ENCODE assay signal across 9 cellular contexts in the genomic region with DNA sequence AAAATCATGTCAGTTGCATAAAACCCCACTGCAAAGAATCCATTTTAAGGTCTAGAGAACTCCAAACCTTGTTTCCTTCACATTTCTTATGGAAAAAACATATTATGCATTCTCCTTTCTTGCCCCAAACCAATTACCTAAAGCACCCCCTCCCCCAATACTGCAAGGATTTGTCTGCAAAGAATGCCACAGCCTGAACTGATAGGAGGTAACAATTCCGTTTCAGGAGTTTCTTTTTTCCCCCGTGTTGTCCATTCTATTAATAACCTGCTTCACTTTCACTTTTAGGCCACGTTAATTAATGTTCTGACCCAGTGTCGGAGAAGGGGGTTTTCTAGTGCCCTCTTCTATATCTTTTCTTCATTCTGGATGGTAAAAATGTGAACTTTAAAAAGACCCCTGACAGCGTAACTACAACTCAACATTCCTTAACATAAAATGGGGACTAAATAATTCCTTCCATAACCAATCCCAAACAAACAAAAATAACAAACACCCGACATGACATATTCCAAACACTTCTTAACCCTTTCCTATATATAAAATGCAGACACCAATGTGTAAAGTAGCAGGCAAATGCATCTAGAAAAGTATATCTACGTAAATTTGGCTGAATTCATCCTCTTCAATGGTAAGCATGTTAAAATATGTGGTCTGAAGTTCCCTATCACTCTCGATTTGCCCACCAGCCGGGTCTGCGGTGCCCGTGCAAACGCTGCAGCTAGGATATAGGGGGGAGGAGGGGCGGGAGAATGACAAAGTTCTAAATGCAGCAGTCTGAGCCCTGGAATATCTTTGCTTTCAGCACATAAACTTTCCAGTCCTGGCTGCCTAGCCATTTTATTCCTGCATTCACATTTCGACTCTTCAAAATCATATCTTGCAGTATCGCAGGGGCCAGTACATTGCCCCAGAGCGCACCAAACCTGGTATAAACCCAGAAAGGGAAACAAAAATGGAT. TPM values are rescaled to one million over a fixed set of nuclear protein-coding genes. Genes with fewer than 3 reads are reported as not detected.
A peak's percentile ranks its signal among the peaks of the same experiment; 100 is the strongest.
DNase-seq lines count a peak whose midpoint lies in the region; ATAC-seq lines count a peak whose summit lies in the region.
"Had no signal": no experiment of that assay in that cellular context is flagged by ENCODE, and none has a peak within 500 bp of the region (broad histone marks: within the 10 kb centered on the region; RNA-seq: fewer than 3 reads in every experiment).

No MANE protein-coding gene starts in this region.

- H3K9ac ChIP-seq in ES-I3 (ENCODE audit: low read depth, low read length): peak overlapping the region; percentile 82; the same call in 1 of the 2 replicates

- no peak overlapping the region for H3K27ac ChIP-seq in ectodermal cell (ENCODE audit: insufficient read depth, low read depth, low read length, poor library complexity, severe bottlenecking)

- H3K27me3 ChIP-seq in ectodermal cell (ENCODE audit: control insufficient read depth, insufficient read depth, low read length, poor library complexity, severe bottlenecking): peaks cover 94% of the 10 kb centered on the region

- ATAC-seq in HG03108 (IDR thresholded peaks at IDR 0.05; ENCODE audit: unreplicated experiment): no peak
- no peak for ATAC-seq in GM18870 (IDR thresholded peaks at IDR 0.05; ENCODE audit: unreplicated experiment)

- H3K9me3 ChIP-seq in ES-I3 (ENCODE audit: control insufficient read depth, insufficient read depth, low read length) (no peaks in the 10 kb centered on the region), ectodermal cell (ENCODE audit: control insufficient read depth, low read length) (no peaks in the 10 kb centered on the region)

- DNase-seq in NAMALWA (ENCODE audit: low spot score) (peak; percentile 13), retina (peak; percentile 44), kidney tubule cell (ENCODE audit: low spot score) (no peak), DMS153 treated with DMSO at 0.1 percent for 48 hours (lab: John Stamatoyannopoulos, UW; ENCODE audit: unreplicated experiment) (no peak)
- DNase-seq: activated effector memory CD4-positive, alpha-beta T cell treated with anti-CD3 and anti-CD28 coated beads, Interleukin-2, amount 50 U/mL, for 16 hours had no signal

- H3K4me1 ChIP-seq in ES-I3 (ENCODE audit: insufficient read depth, low read length) (peaks cover 19% of the 10 kb centered on the region), ectodermal cell (ENCODE audit: control insufficient read depth, insufficient read depth, low read length) (peaks cover 52% of the 10 kb centered on the region)

- peak overlapping the region; percentile 52 for H3K4me3 ChIP-seq in ectodermal cell (ENCODE audit: insufficient read depth, low read depth, low read length)

- no peaks in the 10 kb centered on the region for H3K36me3 ChIP-seq in ES-I3 (ENCODE audit: insufficient read depth, low read length)
- H3K36me3 ChIP-seq in ectodermal cell (ENCODE audit: control insufficient read depth, insufficient read depth, low read length): no peaks in the 10 kb centered on the region

- 1 to 4% methylated on average over 15 to 16 of the region's 16 CpGs for WGBS in ectodermal cell, 2 experiments

RNA-seq across cellular contexts. Expression of a gene that starts 1.0 kb away (rescaled TPM):
- polyA plus RNA-seq in ectodermal cell (2013, experiment 1 of 4): 1.0 TPM
- 1.3 TPM for polyA plus RNA-seq in ectodermal cell (2013, experiment 2 of 4)
- 1.3 TPM for polyA plus RNA-seq in ectodermal cell (2013, experiment 3 of 4)
- 1.5 TPM for polyA plus RNA-seq in ectodermal cell (2013, experiment 4 of 4)

Comparison
In these comparisons a context has a peak if more than half of its experiments do, and no peak if none do; other contexts are left out.
1. DNase-seq: peak in NAMALWA (single experiment) and retina (single experiment); none in kidney tubule cell (single experiment) and DMS153 treated with DMSO at 0.1 percent for 48 hours (single experiment).